Comparison of ENCODE assay signal across 8 cellular contexts in genomic region chr12:102948941-102949352, GRCh38. TPM values are rescaled to one million over a fixed set of nuclear protein-coding genes. Genes with fewer than 3 reads are reported as not detected.
DNase-seq lines count a peak whose midpoint lies in the region; ATAC-seq and TF ChIP-seq lines count a peak whose summit lies in the region.

No MANE protein-coding gene starts in this region.

- H3K4me1 ChIP-seq in psoas muscle: no peaks in the 10 kb centered on the region

- H3K27ac ChIP-seq in AG04450 (ENCODE audit: low read depth, low read length): no peak overlapping the region
- no peak overlapping the region for H3K27ac ChIP-seq in psoas muscle

- no peaks in the 10 kb centered on the region for H3K9me3 ChIP-seq in AG04450 (ENCODE audit: control insufficient read depth, insufficient read depth, low read length)
- H3K9me3 ChIP-seq in psoas muscle: no peaks in the 10 kb centered on the region

- TF ChIP-seq CTCF in AG04450 (IDR thresholded peaks at IDR 0.05; ENCODE audit: low read depth, low read length): peak; percentile 81
- peak; percentile 84 for TF ChIP-seq CTCF in GM12875 (IDR thresholded peaks at IDR 0.05; ENCODE audit: borderline replicate concordance, insufficient read depth, low read depth, low read length)
- peak; percentile 59 for TF ChIP-seq CTCF in psoas muscle (IDR thresholded peaks at IDR 0.05)

- no peaks in the 10 kb centered on the region for H3K36me3 ChIP-seq in psoas muscle (ENCODE audit: insufficient read depth in 1 of 2, low read depth in 1 of 2)

- H3K4me3 ChIP-seq in AG04450 (ENCODE audit: low read depth, low read length) (no peak overlapping the region), GM12875 (ENCODE audit: low read depth, low read length) (no peak overlapping the region), psoas muscle (no peak overlapping the region)

- ATAC-seq in psoas muscle: no peak
- ATAC-seq in GM19455 (IDR thresholded peaks at IDR 0.05; ENCODE audit: unreplicated experiment): no peak

- CTCF ChIA-PET in AG04450 (lab: Charles Lee): interaction anchor here (0.6 to 7.6 kb wide), 8 partner anchors 8 to 1339 kb away, joined by 3 to 159 read pairs (median 3); no protein-coding TSS in a partner anchor

- intact Hi-C loops in psoas muscle (cut with DNase I) (loop anchor here (2.0 to 5.0 kb wide), 2 partner anchors 598 kb away; no protein-coding TSS in a partner anchor), posterior vena cava (cut with DNase I) (no loop called here)

- 3 to 5% (median 4%) methylated on average over 11 of the region's 11 CpGs for WGBS in psoas muscle, 3 donors

- POLR2A ChIA-PET in AG04450 (lab: Yijun Ruan, JAX): no interaction called here

- DNase-seq in AG04450 (ENCODE audit: low read depth, low spot score) (peak; percentile 3), NCI-H2227 (lab: John Stamatoyannopoulos, UW; ENCODE audit: unreplicated experiment) (peak; percentile 80), fibroblast of the conjunctiva (ENCODE audit: low read depth) (peak; percentile 1), psoas muscle (peak in 1 of 2 donors; percentile 23), posterior vena cava (ENCODE audit: low spot score) (no peak)
- DNase-seq in activated CD8-positive, alpha-beta memory T cell treated with anti-CD3 and anti-CD28 coated beads, Interleukin-2, amount 50 U/mL, for 4 hours: peak; percentile 59

- H3K27me3 ChIP-seq in AG04450 (ENCODE audit: control insufficient read depth, insufficient read depth, low read length): peaks cover 9% of the 10 kb centered on the region
- H3K27me3 ChIP-seq in psoas muscle (ENCODE audit: insufficient read depth in 3 of 3, low read length in 2 of 3): peaks cover 4 to 29% (median 10%) of the 10 kb centered on the region in 3 donors

RNA-seq across cellular contexts. Expression of gene ASCL1, which starts 8.5 kb away (rescaled TPM):
- polyA plus RNA-seq in AG04450 (2011; rRNA removed) (not detected in 2 replicates), psoas muscle (under 1 TPM in 2 of 3 donors, not detected in 1; 0.01 to 0.03 TPM)
- not detected in 2 replicates for polyA minus RNA-seq in AG04450 (2011; rRNA and poly(A)+ RNA removed)
- total RNA-seq in psoas muscle (not detected), posterior vena cava (not detected)

RNA-seq across cellular contexts. Expression of gene PAH, which starts 31.9 kb away (rescaled TPM):
- not detected in 2 replicates for polyA plus RNA-seq in AG04450 (2011; rRNA removed)
- polyA minus RNA-seq in AG04450 (2011; rRNA and poly(A)+ RNA removed): not detected in 2 replicates
- under 1 TPM in 2 of 4 donors, not detected in 2; 0.30 to 0.62 TPM for total RNA-seq in psoas muscle
- polyA plus RNA-seq in psoas muscle: under 1 TPM in 1 of 3 donors, not detected in 2; 0.03 TPM
- under 1 TPM in 1 of 2 donors, not detected in 1; 0.37 TPM for total RNA-seq in posterior vena cava

Comparison
In these comparisons a context has a peak if more than half of its experiments do, and no peak if none do; other contexts are left out.
1. intact Hi-C loops: an anchor here in psoas muscle (2.0 to 5.0 kb wide); none called in posterior vena cava.